In the genomic region with DNA sequence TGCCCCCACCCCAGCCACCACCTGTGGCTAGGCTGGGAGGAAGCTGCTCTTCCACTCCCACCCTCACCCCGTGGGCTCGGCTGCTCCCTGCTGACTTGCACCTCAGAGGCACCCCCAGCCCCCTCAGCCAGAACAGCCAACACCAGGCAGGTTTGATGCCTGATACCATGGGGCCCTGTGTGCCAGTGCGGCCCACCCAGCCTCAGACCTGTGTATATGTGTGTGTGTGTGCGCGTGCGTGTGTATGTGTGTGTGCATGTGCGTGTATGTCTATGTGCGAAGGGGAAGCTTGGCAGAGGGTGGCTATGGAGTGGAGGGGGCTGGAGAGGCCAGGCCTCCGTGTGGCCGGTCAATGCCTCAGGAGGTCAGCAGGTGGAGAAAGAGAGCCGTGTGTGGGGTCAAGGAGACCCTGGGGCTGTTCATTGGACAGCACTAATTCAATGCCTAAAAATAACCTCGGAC, we compare ENCODE assay signal across 8 cellular contexts. TPM values are rescaled to one million over a fixed set of nuclear protein-coding genes. Genes with fewer than 3 reads are reported as not detected.
DNase-seq lines count a peak whose midpoint lies in the region; ATAC-seq and TF ChIP-seq lines count a peak whose summit lies in the region.

No MANE protein-coding gene starts in this region.

- DNase-seq in AG08395 (ENCODE audit: low spot score) (peak; percentile 46), HFF-Myc (ENCODE audit: extremely low read depth, low read depth) (no peak), astrocyte of the cerebellum (ENCODE audit: low read depth) (no peak), left lung (no peak)
- DNase-seq in activated naive CD4-positive, alpha-beta T cell treated with Interleukin-2 at 50 U/mL for 16 hours, result no peak

- no peaks in the 10 kb centered on the region for H3K27me3 ChIP-seq in left lung

- in situ Hi-C loops in astrocyte of the cerebellum (cut with HindIII; ENCODE audit: low sequenced_read_pairs), result no loop called here

- ATAC-seq in left lung, result peak; percentile 19
- no peak for ATAC-seq in HG03521 (IDR thresholded peaks at IDR 0.05; ENCODE audit: unreplicated experiment)
- ATAC-seq in esophagus mucosa, result no peak
- no peak for ATAC-seq in GM21825 (IDR thresholded peaks at IDR 0.05; ENCODE audit: unreplicated experiment)

- H3K4me1 ChIP-seq in left lung, result peaks cover 8 to 13% of the 10 kb centered on the region in 2 donors

- TF ChIP-seq CTCF in HFF-Myc (IDR thresholded peaks at IDR 0.05; ENCODE audit: low read depth, low read length, missing control alignments), result peak; percentile 63
- peak; percentile 69 for TF ChIP-seq CTCF in astrocyte of the cerebellum (IDR thresholded peaks at IDR 0.05; ENCODE audit: low read depth, low read length, missing control alignments)
- TF ChIP-seq CTCF in left lung (IDR thresholded peaks at IDR 0.05), result peak in 1 of 2 donors; percentile 18

- H3K36me3 ChIP-seq in left lung, result no peaks in the 10 kb centered on the region

- no peak overlapping the region for H3K27ac ChIP-seq in left lung

- H3K4me3 ChIP-seq in HFF-Myc (replicated peaks; ENCODE audit: low read depth, low read length) (no peak overlapping the region), astrocyte of the cerebellum (ENCODE audit: low read depth, low read length) (no peak overlapping the region), left lung (no peak overlapping the region)

- no peaks in the 10 kb centered on the region for H3K9me3 ChIP-seq in left lung

- intact Hi-C loops in left lung (cut with DNase I), result no loop called here

RNA-seq across cellular contexts. Expression of a gene that starts 16.6 kb away (rescaled TPM):
- total RNA-seq in left lung (10 to 100 TPM; 50.3 to 53.4 TPM), esophagus mucosa (46.0 TPM)
